Comparison of ENCODE assay signal across 8 cellular contexts in the genomic region with DNA sequence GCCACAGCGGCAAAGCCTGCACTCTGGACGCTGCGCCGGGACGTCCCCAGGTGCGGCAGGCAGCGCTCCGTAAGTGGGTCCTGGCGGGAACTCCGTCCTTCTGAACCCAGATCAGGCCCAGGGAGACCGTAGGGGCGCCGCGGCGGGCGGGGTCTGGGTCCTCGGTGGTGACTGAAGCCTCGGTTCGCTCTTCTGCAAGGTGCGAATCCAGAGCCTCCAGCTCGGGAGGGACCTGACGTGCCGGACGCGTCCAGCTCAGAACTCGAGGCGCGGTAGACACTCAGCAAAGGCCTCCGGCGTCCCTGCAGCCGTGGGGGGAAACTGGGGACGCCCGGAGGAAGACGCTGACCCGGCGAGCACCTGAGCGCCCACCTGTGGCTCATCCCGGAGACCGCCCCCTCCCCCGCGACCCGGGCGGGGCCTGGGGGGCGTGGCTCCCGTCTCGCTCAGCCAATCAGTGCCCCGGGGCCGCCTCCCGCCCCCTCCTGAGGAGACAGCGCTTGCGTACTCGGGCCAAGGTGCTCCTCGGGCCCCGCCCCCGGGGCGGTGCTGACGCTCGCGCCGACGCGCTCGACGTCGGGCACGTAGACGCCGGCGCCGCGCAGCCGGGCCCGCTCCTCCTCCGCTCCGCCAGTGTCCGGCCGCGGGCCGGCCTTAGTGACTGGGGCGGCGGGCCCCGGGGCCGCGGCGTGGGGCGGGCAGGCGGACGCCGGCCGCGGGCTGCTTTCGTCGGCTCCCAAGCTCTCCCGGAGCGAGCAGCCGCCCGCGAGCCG. TPM values are rescaled to one million over a fixed set of nuclear protein-coding genes. Genes with fewer than 3 reads are reported as not detected.
DNase-seq lines count a peak whose midpoint lies in the region; ATAC-seq and TF ChIP-seq lines count a peak whose summit lies in the region.

A gene (plus strand): TSS at position 587 of the 773 bp plus-strand sequence. CDS start 1,483 bp downstream, outside the sequence.

- peak within 1 kb of the TSS; percentile 37; the same call in 1 of the 2 replicates for H3K9ac ChIP-seq in KMS-11

- ATAC-seq in GM21737 (IDR thresholded peaks at IDR 0.05; ENCODE audit: unreplicated experiment) (peak; percentile 90), Panc1 (peak; percentile 97)
- peak; percentile 93 for ATAC-seq in activated T-cell treated with anti-CD3 and anti-CD28 coated beads, Interleukin-2, amount 50 U/mL, for 4 hours

- peak; percentile 16 for TF ChIP-seq POLR2A in esophagus muscularis mucosa (IDR thresholded peaks at IDR 0.05; ENCODE audit: low read depth)

- WGBS in esophagus muscularis mucosa, result 0% methylated on average over 11 of the region's 99 CpGs

- H3K36me3 Mint-ChIP-seq in activated T-cell treated with anti-CD3 and anti-CD28 coated beads, Interleukin-2, amount 50 U/mL, for 4 hours (ENCODE audit: insufficient read depth), result peaks cover 22% of the 10 kb centered on the region

- DNase-seq in DMS79 treated with DMSO at 0.1 percent for 48 hours (lab: John Stamatoyannopoulos, UW), result peak; percentile 88
- peak; percentile 65 for DNase-seq in Panc1 (ENCODE audit: low read depth, low spot score)
- peak; percentile 94 for DNase-seq in activated T-cell treated with anti-CD3 and anti-CD28 coated beads, Interleukin-2, amount 50 U/mL, for 4 hours
- DNase-seq in esophagus muscularis mucosa (ENCODE audit: extremely low spot score), result peak; percentile 97
- DNase-seq in stimulated activated CD8-positive, alpha-beta memory T cell treated with anti-CD3 and anti-CD28 coated beads, Interleukin-7, amount 100 ng/mL, for 24 hours (ENCODE audit: low read depth), result peak; percentile 87

- H3K27me3 ChIP-seq in KMS-11 (ENCODE audit: insufficient read depth, low read depth) (no peaks in the 10 kb centered on the region), Panc1 (ENCODE audit: control insufficient read depth, insufficient read depth, low read length) (no peaks in the 10 kb centered on the region), esophagus muscularis mucosa (no peaks in the 10 kb centered on the region), muscle layer of duodenum (ENCODE audit: low read depth, low read length) (no peaks in the 10 kb centered on the region)

- no peaks in the 10 kb centered on the region for H4K20me1 ChIP-seq in KMS-11 (ENCODE audit: insufficient read depth)

- H3K27ac ChIP-seq in KMS-11 (no peak within 1 kb of the TSS), Panc1 (ENCODE audit: low read length) (peak within 1 kb of the TSS; percentile 81), esophagus muscularis mucosa (replicated peaks in 1 of 4) (peak within 1 kb of the TSS; percentile 80 to 95 (median 90)), muscle layer of duodenum (ENCODE audit: low read length) (peak within 1 kb of the TSS; percentile 39)

- H3K27me3 Mint-ChIP-seq in activated T-cell treated with anti-CD3 and anti-CD28 coated beads, Interleukin-2, amount 50 U/mL, for 4 hours (ENCODE audit: low read depth), result peaks cover 16% of the 10 kb centered on the region

- H3K9me3 ChIP-seq in Panc1 (ENCODE audit: control insufficient read depth, insufficient read depth, low read depth, low read length) (no peaks in the 10 kb centered on the region), esophagus muscularis mucosa (no peaks in the 10 kb centered on the region), muscle layer of duodenum (ENCODE audit: control insufficient read depth in 1 of 2, low read length in 2 of 2) (no peaks in the 10 kb centered on the region)

- peak within 1 kb of the TSS; percentile 99 for H2AFZ ChIP-seq in KMS-11 (ENCODE audit: low read depth)

- peaks cover 35% of the 10 kb centered on the region for H3K4me1 Mint-ChIP-seq in activated T-cell treated with anti-CD3 and anti-CD28 coated beads, Interleukin-2, amount 50 U/mL, for 4 hours (ENCODE audit: low read depth)

- no TSS peak for BruUV-seq in Panc1 (replicated peaks; lab: Mats Ljungman, UMichigan)

- H3K36me3 ChIP-seq in KMS-11 (ENCODE audit: insufficient read depth) (no peaks in the 10 kb centered on the region; the same call in 1 of the 2 replicates), Panc1 (ENCODE audit: control insufficient read depth, insufficient read depth, low read length) (peaks cover 19% of the 10 kb centered on the region), esophagus muscularis mucosa (peaks cover 0 to 33% (median 18%) of the 10 kb centered on the region in 4 donors), muscle layer of duodenum (ENCODE audit: control insufficient read depth in 1 of 2, insufficient read depth in 2 of 2, low read length in 2 of 2) (peaks cover 17% of the 10 kb centered on the region in 2 donors)

- H3K4me3 Mint-ChIP-seq in activated T-cell treated with anti-CD3 and anti-CD28 coated beads, Interleukin-2, amount 50 U/mL, for 4 hours, result peak within 1 kb of the TSS; percentile 87

- intact Hi-C loops in Panc1 (cut with micrococcal nuclease; ENCODE audit: unreplicated experiment) (no loop called here), esophagus muscularis mucosa (cut with DNase I) (loop anchor here (5.0 kb wide), 1 partner anchor 132 kb away; no protein-coding TSS in a partner anchor)

- peaks cover 16% of the 10 kb centered on the region; the same call in 1 of the 2 replicates for H3K79me2 ChIP-seq in KMS-11 (ENCODE audit: insufficient read depth, low read depth)

- H3K4me3 ChIP-seq in KMS-11 (IDR thresholded peaks at IDR 0.05; ENCODE audit: insufficient read depth, low read depth, low read length) (no peak within 1 kb of the TSS), Panc1 (ENCODE audit: low read depth in 2 of 2, low read length in 2 of 2) (peak within 1 kb of the TSS; percentile 88 to 92), esophagus muscularis mucosa (peak within 1 kb of the TSS; percentile 72 to 99 (median 86)), muscle layer of duodenum (ENCODE audit: low read depth in 1 of 2, low read length in 2 of 2) (peak within 1 kb of the TSS; percentile 79 to 88)

- no peaks in the 10 kb centered on the region for H3K9me3 Mint-ChIP-seq in activated T-cell treated with anti-CD3 and anti-CD28 coated beads, Interleukin-2, amount 50 U/mL, for 4 hours

- H3K4me1 ChIP-seq in KMS-11 (ENCODE audit: low read depth, poor library complexity, severe bottlenecking), result peaks cover 24% of the 10 kb centered on the region
- H3K4me1 ChIP-seq in Panc1 (ENCODE audit: control insufficient read depth, insufficient read depth, low read length), result peaks cover 14% of the 10 kb centered on the region
- peaks cover 16 to 50% (median 37%) of the 10 kb centered on the region in 4 donors for H3K4me1 ChIP-seq in esophagus muscularis mucosa
- H3K4me1 ChIP-seq in muscle layer of duodenum (ENCODE audit: control insufficient read depth in 1 of 2, insufficient read depth in 2 of 2, low read length in 2 of 2), result peaks cover 6 to 19% of the 10 kb centered on the region in 2 donors

- TF ChIP-seq CTCF in KMS-11 (conservative IDR thresholded peaks at IDR 0.05; ENCODE audit: low read depth, low read length) (no peak), Panc1 (IDR thresholded peaks at IDR 0.05) (no peak; the same call in 1 of the 2 replicates), esophagus muscularis mucosa (IDR thresholded peaks at IDR 0.05) (no peak)

- in situ Hi-C loops in Panc1 (cut with HindIII; ENCODE audit: low pct_unique_long_range_greater_than_20kb, low sequenced_read_pairs), result no loop called here

- CTCF ChIA-PET in Panc1 (lab: Charles Lee), result no interaction called here

- POLR2A ChIA-PET in Panc1 (lab: Charles Lee), result no interaction called here

- peak within 1 kb of the TSS; percentile 82 for H3K4me2 ChIP-seq in KMS-11

- no peak for TF ChIP-seq EP300 in esophagus muscularis mucosa (IDR thresholded peaks at IDR 0.05)

RNA-seq across cellular contexts. Expression of the gene that starts here (rescaled TPM):
- total RNA-seq in Panc1 (2021; ENCODE audit: unreplicated experiment) (101 TPM), esophagus muscularis mucosa (10 to 100 TPM; 46.3 to 51.5 (median 47.2) TPM)
- 80.7 TPM for polyA plus RNA-seq in Panc1 (2012; ENCODE audit: insufficient read length)
- 10 to 100 TPM; 38.2 to 48.0 (median 46.7) TPM for total RNA-seq in activated T-cell treated with anti-CD3 and anti-CD28 coated beads, Interleukin-2, amount 50 U/mL, for 4 hours
